9 cellular contexts compared by ENCODE assay signal in genomic region chr16:81238296-81239011, GRCh38. TPM values are rescaled to one million over a fixed set of nuclear protein-coding genes. Genes with fewer than 3 reads are reported as not detected.
DNase-seq lines count a peak whose midpoint lies in the region; FAIRE-seq and TF ChIP-seq lines count a peak whose summit lies in the region.
"Had no signal": no experiment of that assay in that cellular context is flagged by ENCODE, and none has a peak within 500 bp of the region (broad histone marks: within the 10 kb centered on the region; RNA-seq: fewer than 3 reads in every experiment).

TSS of gene BCO1 (plus strand) at chr16:81238689. CDS start at chr16:81238909, 220 bp downstream.

- peak within 1 kb of the TSS; percentile 45 for H3K27ac Mint-ChIP-seq in astrocyte (ENCODE audit: unreplicated experiment)

- H3K79me2 ChIP-seq in astrocyte (ENCODE audit: insufficient read depth, low read length), result no peaks in the 10 kb centered on the region

- peak within 1 kb of the TSS; percentile 67 for H2AFZ ChIP-seq in astrocyte (ENCODE audit: low read depth, low read length)

- no peak within 1 kb of the TSS for H3K27ac ChIP-seq in astrocyte (ENCODE audit: low read depth, low read length)

- peak within 1 kb of the TSS; percentile 34 for H3K9ac ChIP-seq in astrocyte (ENCODE audit: low read length)

- peaks cover 6% of the 10 kb centered on the region for H3K27me3 Mint-ChIP-seq in astrocyte (ENCODE audit: low read depth, unreplicated experiment)

- H3K4me2 ChIP-seq in astrocyte (ENCODE audit: low read length), result peak within 1 kb of the TSS; percentile 90

- no peaks in the 10 kb centered on the region for H3K9me3 Mint-ChIP-seq in astrocyte (ENCODE audit: unreplicated experiment)

- H3K4me3 Mint-ChIP-seq in astrocyte (ENCODE audit: unreplicated experiment), result peak within 1 kb of the TSS; percentile 73

- FAIRE-seq in HTR-8/SVneo (lab: Jason Lieb, UNC) (no peak), astrocyte (lab: Jason Lieb, UNC) (no peak)

- H3K9me3 ChIP-seq in astrocyte (ENCODE audit: insufficient read depth, low read depth, low read length), result no peaks in the 10 kb centered on the region

- no peaks in the 10 kb centered on the region for H3K27me3 ChIP-seq in astrocyte (ENCODE audit: insufficient read depth, low read length)

- DNase-seq in DMS79 treated with DMSO at 0.1 percent for 48 hours (lab: John Stamatoyannopoulos, UW) (peak; percentile 31), HTR-8/SVneo (ENCODE audit: insufficient read length, low spot score) (peak; percentile 32), astrocyte (ENCODE audit: low read depth) (peak; percentile 78), iris pigment epithelial cell (ENCODE audit: low read depth) (peak; percentile 76), superior temporal gyrus (ENCODE audit: extremely low spot score) (peak; percentile 46), amniotic stem cell (lab: John Stamatoyannopoulos, UW) (no peak), ureter (ENCODE audit: low spot score) (no peak), NCI-H187 treated with DMSO at 0.1 percent for 48 hours (lab: John Stamatoyannopoulos, UW) (no peak)

- H3K4me3 ChIP-seq in astrocyte (ENCODE audit: insufficient read depth, low read depth, low read length), result peak within 1 kb of the TSS; percentile 53

- H3K36me3 ChIP-seq in astrocyte (ENCODE audit: insufficient read depth, low read length), result no peaks in the 10 kb centered on the region

- H3K36me3 Mint-ChIP-seq in astrocyte (ENCODE audit: low read depth, unreplicated experiment), result no peaks in the 10 kb centered on the region

- no peaks in the 10 kb centered on the region for H4K20me1 ChIP-seq in astrocyte (ENCODE audit: insufficient read depth, low read length)

- H3K4me1 ChIP-seq in astrocyte (ENCODE audit: insufficient read depth, low read length), result peaks cover 7% of the 10 kb centered on the region

- TF ChIP-seq CTCF in astrocyte (IDR thresholded peaks at IDR 0.05; ENCODE audit: insufficient read depth, low read depth, low read length), result no peak

- peaks cover 6% of the 10 kb centered on the region for H3K4me1 Mint-ChIP-seq in astrocyte (ENCODE audit: low read depth, unreplicated experiment)

RNA-seq across cellular contexts. Expression of gene BCO1, which starts in this region (rescaled TPM):
- total RNA-seq in astrocyte (not detected in 2 replicates), ureter (0.81 TPM)
- total RNA-seq: NCI-H460 had no signal

Comparison
In these comparisons a context has a peak if more than half of its experiments do, and no peak if none do; other contexts are left out.
1. Peak in DNase-seq, H3K4me3 ChIP-seq, H3K9ac ChIP-seq and H3K4me2 ChIP-seq in astrocyte; RNA of the gene not detected or under 1 TPM.
2. DNase-seq: peak in DMS79 treated with DMSO at 0.1 percent for 48 hours (single experiment), HTR-8/SVneo (single experiment), iris pigment epithelial cell (single experiment) and superior temporal gyrus (single experiment); none in amniotic stem cell (single experiment), ureter (single experiment) and NCI-H187 treated with DMSO at 0.1 percent for 48 hours (single experiment).